In the genomic region with DNA sequence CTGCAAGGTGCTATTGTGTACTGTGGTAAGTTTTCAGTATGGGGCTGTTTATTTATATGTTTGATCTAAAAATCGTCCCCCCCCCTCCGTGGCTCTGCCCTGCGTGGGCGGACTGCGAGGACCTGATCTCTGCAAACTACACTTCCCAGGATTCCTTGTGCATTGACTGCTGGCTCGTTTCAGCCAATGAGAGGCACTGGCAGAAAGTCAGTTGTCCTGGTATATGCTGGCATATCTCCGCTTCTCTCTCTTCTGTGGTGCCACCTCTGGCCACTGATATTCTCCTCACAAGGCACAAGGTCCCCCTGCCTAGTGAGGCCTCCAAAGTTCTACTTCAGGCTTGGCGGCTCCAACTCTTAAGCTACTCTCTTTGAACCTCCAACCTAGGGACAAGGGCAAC, we compare ENCODE assay signal across 29 cellular contexts.
DNase-seq lines count a peak whose midpoint lies in the region; ATAC-seq and TF ChIP-seq lines count a peak whose summit lies in the region.
"Had no signal": no experiment of that assay in that cellular context is flagged by ENCODE, and none has a peak within 500 bp of the region (broad histone marks: within the 10 kb centered on the region; RNA-seq: fewer than 3 reads in every experiment).

No MANE protein-coding gene starts in this region.

- H3K36me3 ChIP-seq in GM23338 (ENCODE audit: insufficient read depth): no peaks in the 10 kb centered on the region
- H3K36me3 ChIP-seq: cardiac muscle cell, colonic mucosa, heart left ventricle, pancreas, SJCRH30 had no signal

- no peak overlapping the region for H3K4me3 ChIP-seq in GM23338
- H3K4me3 ChIP-seq: cardiac muscle cell, colonic mucosa, heart left ventricle, pancreas, SJCRH30 had no signal

- 0 out of 2 replicates have a peak overlapping the region, but pooled peaks have one; percentile 39 for H2AFZ ChIP-seq in GM23338

- no peaks in the 10 kb centered on the region for H3K9me3 Mint-ChIP-seq in GM23338
- peaks cover 26 to 34% of the 10 kb centered on the region in 2 donors for H3K9me3 Mint-ChIP-seq in activated naive CD4-positive, alpha-beta T cell treated with anti-CD3 and anti-CD28 coated beads, Interleukin-2, amount 50 U/mL, for 72 hours
- H3K9me3 Mint-ChIP-seq in T-cell: peaks cover 7 to 30% (median 19%) of the 10 kb centered on the region in 3 donors
- peaks cover 14 to 23% of the 10 kb centered on the region in 2 donors for H3K9me3 Mint-ChIP-seq in stimulated activated naive B cell treated with anti-CD40 and anti-IgM and Interleukin-4, amounts not matched to agents 10 μg/mL and 1 μg/mL and 100 μg/mL, for 72 hours

- no peak overlapping the region for H3K4me3 Mint-ChIP-seq in GM23338
- no peak overlapping the region for H3K4me3 Mint-ChIP-seq in T-cell
- no peak overlapping the region for H3K4me3 Mint-ChIP-seq in stimulated activated naive B cell treated with anti-CD40 and anti-IgM and Interleukin-4, amounts not matched to agents 10 μg/mL and 1 μg/mL and 100 μg/mL, for 72 hours
- H3K4me3 Mint-ChIP-seq: activated naive CD8-positive, alpha-beta T cell treated with anti-CD3 and anti-CD28 coated beads for 36 hours; CD14-positive monocyte; stimulated activated effector memory CD8-positive, alpha-beta T cell treated with anti-CD3 and anti-CD28 coated beads, Interleukin-12 subunit alpha, Interleukin-12 subunit beta, amount 100 ng/mL, for 72 hours had no signal

- DNase-seq in GM23338 (ENCODE audit: low spot score) (peak; percentile 6), HT-29 (ENCODE audit: low spot score) (peak; percentile 32), RPMI7951 (ENCODE audit: low read depth) (peak; percentile 57), iPS DF 19.7 (ENCODE audit: low read depth, low spot score) (peak; percentile 7), T-cell (no peak)
- DNase-seq in activated naive CD4-positive, alpha-beta T cell treated with anti-CD3 and anti-CD28 coated beads, Interleukin-2, amount 50 U/mL, for 72 hours (ENCODE audit: low spot score in 2 of 2): no peak
- no peak for DNase-seq in effector CD8-positive, alpha-beta T cell (lab: John Stamatoyannopoulos, UW)
- DNase-seq in stimulated activated naive B cell treated with anti-CD40 and anti-IgM and Interleukin-4, amounts not matched to agents 10 μg/mL and 1 μg/mL and 100 μg/mL, for 72 hours: no peak
- DNase-seq: activated naive CD8-positive, alpha-beta T cell treated with anti-CD3 and anti-CD28 coated beads for 36 hours; activated T-cell treated with anti-CD3 and anti-CD28 coated beads for 4 hours; aorta; Calu3; colonic mucosa; effector memory CD4-positive, alpha-beta T cell; EL; erythroblast; heart left ventricle; left colon; mammary epithelial cell; NCI-H1436; NCI-H446 treated with DMSO at 0.1 percent for 48 hours; pancreas; SJCRH30; stimulated activated CD4-positive, alpha-beta T cell treated with anti-CD3 and anti-CD28 coated beads, Interleukin-2, amount 100 ng/mL, for 48 hours; substantia nigra; T-helper 2 cell had no signal

- no peak overlapping the region for H3K27ac Mint-ChIP-seq in GM23338
- H3K27ac Mint-ChIP-seq in activated naive CD4-positive, alpha-beta T cell treated with anti-CD3 and anti-CD28 coated beads, Interleukin-2, amount 50 U/mL, for 72 hours: no peak overlapping the region
- H3K27ac Mint-ChIP-seq in T-cell: no peak overlapping the region
- no peak overlapping the region for H3K27ac Mint-ChIP-seq in stimulated activated naive B cell treated with anti-CD40 and anti-IgM and Interleukin-4, amounts not matched to agents 10 μg/mL and 1 μg/mL and 100 μg/mL, for 72 hours
- H3K27ac Mint-ChIP-seq: activated naive CD8-positive, alpha-beta T cell treated with anti-CD3 and anti-CD28 coated beads for 36 hours; CD14-positive monocyte; stimulated activated effector memory CD8-positive, alpha-beta T cell treated with anti-CD3 and anti-CD28 coated beads, Interleukin-12 subunit alpha, Interleukin-12 subunit beta, amount 100 ng/mL, for 72 hours had no signal

- no peaks in the 10 kb centered on the region for H3K27me3 Mint-ChIP-seq in GM23338 (ENCODE audit: insufficient read depth, low read depth, poor library complexity)
- H3K27me3 Mint-ChIP-seq in T-cell: no peaks in the 10 kb centered on the region
- H3K27me3 Mint-ChIP-seq in stimulated activated naive B cell treated with anti-CD40 and anti-IgM and Interleukin-4, amounts not matched to agents 10 μg/mL and 1 μg/mL and 100 μg/mL, for 72 hours: no peaks in the 10 kb centered on the region
- H3K27me3 Mint-ChIP-seq: activated naive CD8-positive, alpha-beta T cell treated with anti-CD3 and anti-CD28 coated beads for 36 hours had no signal

- H3K36me3 Mint-ChIP-seq in GM23338 (ENCODE audit: low read depth) (no peaks in the 10 kb centered on the region), T-cell (no peaks in the 10 kb centered on the region)
- no peaks in the 10 kb centered on the region for H3K36me3 Mint-ChIP-seq in activated naive CD4-positive, alpha-beta T cell treated with anti-CD3 and anti-CD28 coated beads, Interleukin-2, amount 50 U/mL, for 72 hours
- no peaks in the 10 kb centered on the region for H3K36me3 Mint-ChIP-seq in stimulated activated naive B cell treated with anti-CD40 and anti-IgM and Interleukin-4, amounts not matched to agents 10 μg/mL and 1 μg/mL and 100 μg/mL, for 72 hours
- H3K36me3 Mint-ChIP-seq: activated naive CD8-positive, alpha-beta T cell treated with anti-CD3 and anti-CD28 coated beads for 36 hours; CD14-positive monocyte; stimulated activated effector memory CD8-positive, alpha-beta T cell treated with anti-CD3 and anti-CD28 coated beads, Interleukin-12 subunit alpha, Interleukin-12 subunit beta, amount 100 ng/mL, for 72 hours had no signal

- CTCF ChIA-PET in T-cell (lab: Charles Lee): interaction anchor here in 1 of 2 donors (0.5 kb wide), 1 partner anchor 44 kb away, joined by 3 read pairs; no protein-coding TSS in a partner anchor

- H4K20me1 ChIP-seq in GM23338 (replicated peaks; ENCODE audit: insufficient read depth): no peaks in the 10 kb centered on the region

- no peak overlapping the region for H3K4me2 ChIP-seq in GM23338

- no peak overlapping the region for H3K27ac ChIP-seq in GM23338 (ENCODE audit: low read depth)
- H3K27ac ChIP-seq: cardiac muscle cell, colonic mucosa, heart left ventricle, pancreas, SJCRH30 had no signal

- no peaks in the 10 kb centered on the region for H3K27me3 ChIP-seq in GM23338 (ENCODE audit: insufficient read depth)
- H3K27me3 ChIP-seq: cardiac muscle cell, heart left ventricle, pancreas, SJCRH30 had no signal

- H3F3A ChIP-seq in GM23338 (replicated peaks; ENCODE audit: low read depth): no peaks in the 10 kb centered on the region

- no peaks in the 10 kb centered on the region for H3K79me2 ChIP-seq in GM23338 (replicated peaks; ENCODE audit: insufficient read depth)

- ATAC-seq in GM23338: peak; percentile 79
- ATAC-seq in activated naive CD4-positive, alpha-beta T cell treated with anti-CD3 and anti-CD28 coated beads, Interleukin-2, amount 50 U/mL, for 72 hours: no peak
- ATAC-seq in T-cell (replicated peaks in 1 of 4): no peak
- ATAC-seq in stimulated activated naive B cell treated with anti-CD40 and anti-IgM and Interleukin-4, amounts not matched to agents 10 μg/mL and 1 μg/mL and 100 μg/mL, for 72 hours (replicated peaks): no peak
- ATAC-seq: heart left ventricle; left colon; pancreas; stimulated activated effector memory CD8-positive, alpha-beta T cell treated with anti-CD3 and anti-CD28 coated beads, Interleukin-12 subunit alpha, Interleukin-12 subunit beta, amount 100 ng/mL, for 72 hours had no signal

- H3K4me1 Mint-ChIP-seq in GM23338: no peaks in the 10 kb centered on the region
- H3K4me1 Mint-ChIP-seq in T-cell: no peaks in the 10 kb centered on the region
- H3K4me1 Mint-ChIP-seq in stimulated activated naive B cell treated with anti-CD40 and anti-IgM and Interleukin-4, amounts not matched to agents 10 μg/mL and 1 μg/mL and 100 μg/mL, for 72 hours: no peaks in the 10 kb centered on the region
- H3K4me1 Mint-ChIP-seq: activated naive CD8-positive, alpha-beta T cell treated with anti-CD3 and anti-CD28 coated beads for 36 hours; CD14-positive monocyte; stimulated activated effector memory CD8-positive, alpha-beta T cell treated with anti-CD3 and anti-CD28 coated beads, Interleukin-12 subunit alpha, Interleukin-12 subunit beta, amount 100 ng/mL, for 72 hours had no signal

- H3K9me2 ChIP-seq in GM23338 (ENCODE audit: insufficient read depth): no peaks in the 10 kb centered on the region

- POLR2A ChIA-PET in T-cell (lab: Charles Lee): interaction anchor here in 1 of 2 donors (0.6 kb wide), 1 partner anchor 593 kb away, joined by 3 read pairs; no protein-coding TSS in a partner anchor

- no peak; a peak in 1 of 4 replicates for TF ChIP-seq CTCF in GM23338 (conservative IDR thresholded peaks at IDR 0.05; ENCODE audit: low read depth in 2 of 2)

- H3K4me1 ChIP-seq in GM23338 (ENCODE audit: insufficient read depth): no peaks in the 10 kb centered on the region
- H3K4me1 ChIP-seq: colonic mucosa, heart left ventricle, pancreas, SJCRH30 had no signal

Comparison
In these comparisons a context has a peak if more than half of its experiments do, and no peak if none do; other contexts are left out.
1. DNase-seq: peak in GM23338 (single experiment), HT-29 (single experiment), RPMI7951 (single experiment) and iPS DF 19.7 (single experiment); none in activated naive CD4-positive, alpha-beta T cell treated with anti-CD3 and anti-CD28 coated beads, Interleukin-2, amount 50 U/mL, for 72 hours (0 of 2), effector CD8-positive, alpha-beta T cell (single experiment), T-cell (0 of 34) and stimulated activated naive B cell treated with anti-CD40 and anti-IgM and Interleukin-4, amounts not matched to agents 10 μg/mL and 1 μg/mL and 100 μg/mL, for 72 hours (single experiment).